Comparison of ENCODE assay signal across 1 cellular context in the genomic region with DNA sequence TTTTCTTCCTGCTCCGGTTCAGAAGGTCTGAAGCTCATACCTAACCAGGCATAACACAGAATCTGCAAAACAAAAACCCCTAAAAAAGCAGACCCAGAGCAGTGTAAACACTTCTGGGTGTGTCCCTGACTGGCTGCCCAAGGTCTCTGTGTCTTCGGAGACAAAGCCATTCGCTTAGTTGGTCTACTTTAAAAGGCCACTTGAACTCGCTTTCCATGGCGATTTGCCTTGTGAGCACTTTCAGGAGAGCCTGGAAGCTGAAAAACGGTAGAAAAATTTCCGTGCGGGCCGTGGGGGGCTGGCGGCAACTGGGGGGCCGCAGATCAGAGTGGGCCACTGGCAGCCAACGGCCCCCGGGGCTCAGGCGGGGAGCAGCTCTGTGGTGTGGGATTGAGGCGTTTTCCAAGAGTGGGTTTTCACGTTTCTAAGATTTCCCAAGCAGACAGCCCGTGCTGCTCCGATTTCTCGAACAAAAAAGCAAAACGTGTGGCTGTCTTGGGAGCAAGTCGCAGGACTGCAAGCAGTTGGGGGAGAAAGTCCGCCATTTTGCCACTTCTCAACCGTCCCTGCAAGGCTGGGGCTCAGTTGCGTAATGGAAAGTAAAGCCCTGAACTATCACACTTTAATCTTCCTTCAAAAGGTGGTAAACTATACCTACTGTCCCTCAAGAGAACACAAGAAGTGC.
TF ChIP-seq lines count a peak whose summit lies in the region.

No MANE protein-coding gene starts in this region.

TF ChIP-seq in K562, 482 proteins besides CTCF, POLR2A, EP300 and RAD21 (continued from another document and continues in another):
- TF ChIP-seq CTBP1 (IDR thresholded peaks at IDR 0.05; ENCODE audit: borderline replicate concordance): no peak
- TF ChIP-seq RFX5 (IDR thresholded peaks at IDR 0.05; ENCODE audit: low read depth, low read length): no peak
- no peak for TF ChIP-seq IFI16 (CRISPR knock-in tag; IDR thresholded peaks at IDR 0.05)
- TF ChIP-seq STAT5B (CRISPR knock-in tag; IDR thresholded peaks at IDR 0.05): no peak
- TF ChIP-seq DIDO1 (tag; IDR thresholded peaks at IDR 0.05; ENCODE audit: low read depth): no peak
- no peak for TF ChIP-seq ZBTB5 (IDR thresholded peaks at IDR 0.05)
- TF ChIP-seq HMG20B (CRISPR knock-in tag; IDR thresholded peaks at IDR 0.05): 0 out of 2 replicates have a peak, but pooled peaks have one; percentile 34
- no peak for TF ChIP-seq BRF2 (IDR thresholded peaks at IDR 0.05; ENCODE audit: borderline replicate concordance, insufficient read depth, insufficient read length)
- no peak for TF ChIP-seq RBBP5 (IDR thresholded peaks at IDR 0.05; ENCODE audit: borderline replicate concordance, insufficient read depth, low read length, poor library complexity, severe bottlenecking)
- TF ChIP-seq ADNP (tag; IDR thresholded peaks at IDR 0.05): no peak
- no peak for TF ChIP-seq GATAD2B (IDR thresholded peaks at IDR 0.05; ENCODE audit: borderline replicate concordance)
- no peak for TF ChIP-seq SREBF1 (IDR thresholded peaks at IDR 0.05; ENCODE audit: borderline replicate concordance, low read depth, low read length)
- no peak for TF ChIP-seq KAT7 (CRISPR knock-in tag; IDR thresholded peaks at IDR 0.05; ENCODE audit: borderline replicate concordance)
- TF ChIP-seq, protein P1, sequence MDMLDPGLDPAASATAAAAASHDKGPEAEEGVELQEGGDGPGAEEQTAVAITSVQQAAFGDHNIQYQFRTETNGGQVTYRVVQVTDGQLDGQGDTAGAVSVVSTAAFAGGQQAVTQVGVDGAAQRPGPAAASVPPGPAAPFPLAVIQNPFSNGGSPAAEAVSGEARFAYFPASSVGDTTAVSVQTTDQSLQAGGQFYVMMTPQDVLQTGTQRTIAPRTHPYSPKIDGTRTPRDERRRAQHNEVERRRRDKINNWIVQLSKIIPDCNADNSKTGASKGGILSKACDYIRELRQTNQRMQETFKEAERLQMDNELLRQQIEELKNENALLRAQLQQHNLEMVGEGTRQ (CRISPR knock-in tag; IDR thresholded peaks at IDR 0.05): no peak
- TF ChIP-seq TAF7 (tag; IDR thresholded peaks at IDR 0.05): peak; percentile 82
- TF ChIP-seq SIX5 (IDR thresholded peaks at IDR 0.05; ENCODE audit: borderline replicate concordance in 1 of 2, insufficient read depth in 1 of 2, low read depth in 1 of 2, low read length in 2 of 2): no peak
- no peak for TF ChIP-seq KLF13 (tag; IDR thresholded peaks at IDR 0.05; ENCODE audit: borderline replicate concordance, low read depth)
- TF ChIP-seq ZNF197 (CRISPR knock-in tag; IDR thresholded peaks at IDR 0.05; ENCODE audit: low read depth): no peak
- no peak for TF ChIP-seq PHF20 (IDR thresholded peaks at IDR 0.05; ENCODE audit: partially characterized antibody)
- TF ChIP-seq TRIM28 (IDR thresholded peaks at IDR 0.05): no peak
- no peak for TF ChIP-seq ZBTB40 (IDR thresholded peaks at IDR 0.05)
- TF ChIP-seq ZBTB40 (CRISPR knock-in tag; IDR thresholded peaks at IDR 0.05): no peak
- TF ChIP-seq, protein P2, sequence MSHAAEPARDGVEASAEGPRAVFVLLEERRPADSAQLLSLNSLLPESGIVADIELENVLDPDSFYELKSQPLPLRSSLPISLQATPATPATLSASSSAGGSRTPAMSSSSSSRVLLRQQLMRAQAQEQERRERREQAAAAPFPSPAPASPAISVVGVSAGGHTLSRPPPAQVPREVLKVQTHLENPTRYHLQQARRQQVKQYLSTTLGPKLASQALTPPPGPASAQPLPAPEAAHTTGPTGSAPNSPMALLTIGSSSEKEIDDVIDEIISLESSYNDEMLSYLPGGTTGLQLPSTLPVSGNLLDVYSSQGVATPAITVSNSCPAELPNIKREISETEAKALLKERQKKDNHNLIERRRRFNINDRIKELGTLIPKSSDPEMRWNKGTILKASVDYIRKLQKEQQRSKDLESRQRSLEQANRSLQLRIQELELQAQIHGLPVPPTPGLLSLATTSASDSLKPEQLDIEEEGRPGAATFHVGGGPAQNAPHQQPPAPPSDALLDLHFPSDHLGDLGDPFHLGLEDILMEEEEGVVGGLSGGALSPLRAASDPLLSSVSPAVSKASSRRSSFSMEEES (CRISPR knock-in tag; IDR thresholded peaks at IDR 0.05): no peak
- no peak for TF ChIP-seq ZNF668 (CRISPR knock-in tag; IDR thresholded peaks at IDR 0.05)
- no peak for TF ChIP-seq PREB (CRISPR knock-in tag; IDR thresholded peaks at IDR 0.05)
- no peak for TF ChIP-seq REST (CRISPR knock-in tag; IDR thresholded peaks at IDR 0.05; ENCODE audit: low read depth)
- TF ChIP-seq, protein P3, sequence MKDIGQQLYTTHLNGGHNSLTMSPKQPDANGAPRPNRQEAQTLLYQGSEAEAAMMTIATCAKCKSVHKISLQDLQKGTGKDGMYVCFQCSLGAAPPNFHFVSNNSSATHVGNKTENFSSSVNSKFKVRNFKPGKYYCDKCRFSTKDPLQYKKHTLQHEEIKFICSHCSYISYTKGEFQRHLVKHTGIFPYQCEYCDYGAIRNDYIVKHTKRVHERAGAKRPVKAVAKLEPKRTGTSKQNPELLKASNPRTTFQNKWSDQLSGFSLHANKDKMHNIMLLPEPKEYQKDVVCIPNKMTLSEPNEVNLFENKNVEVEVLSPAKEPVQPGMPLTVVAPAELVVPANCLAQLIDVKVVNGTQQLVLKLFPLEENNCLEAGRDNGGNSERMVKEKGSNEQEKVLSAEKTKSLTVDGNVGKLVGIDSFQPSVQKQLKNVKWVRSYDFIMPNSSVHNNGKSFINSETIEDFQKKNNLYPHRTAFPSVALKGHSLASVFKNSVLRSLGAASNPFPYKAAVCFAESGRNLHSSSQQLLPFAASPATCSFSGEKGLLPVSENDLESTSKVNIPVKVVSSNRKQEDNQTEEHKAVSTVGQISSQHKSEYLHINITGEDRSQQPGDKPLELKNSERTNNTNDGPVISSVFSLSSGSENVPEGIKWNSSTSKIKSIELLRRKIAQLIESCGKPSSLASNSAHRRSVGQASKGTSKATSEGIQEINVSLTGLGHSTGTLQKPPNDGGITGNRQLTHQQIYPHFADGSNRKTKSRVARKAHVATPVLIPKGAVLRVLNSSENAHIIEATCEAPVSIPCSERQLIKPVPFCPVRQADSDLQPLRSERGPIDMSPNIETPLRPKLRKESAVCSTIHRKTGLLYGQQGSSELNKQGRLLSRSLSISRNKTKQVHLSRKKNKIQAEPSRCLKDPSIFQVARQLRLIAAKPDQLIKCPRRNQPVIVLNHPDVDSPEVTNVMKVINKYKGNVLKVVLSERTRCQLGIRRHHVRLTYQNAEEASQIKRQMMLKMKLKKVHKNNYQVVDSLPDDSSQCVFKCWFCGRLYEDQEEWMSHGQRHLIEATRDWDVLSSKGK (CRISPR knock-in tag; IDR thresholded peaks at IDR 0.05): no peak
- no peak for TF ChIP-seq ZNF3 (CRISPR knock-in tag; IDR thresholded peaks at IDR 0.05)
- peak; percentile 98 for TF ChIP-seq CEBPB (tag; IDR thresholded peaks at IDR 0.05)
- TF ChIP-seq ETV5 (CRISPR knock-in tag; IDR thresholded peaks at IDR 0.05; ENCODE audit: low read depth): no peak
- no peak for TF ChIP-seq GABPB2 (CRISPR knock-in tag; conservative IDR thresholded peaks at IDR 0.05)
